8 cellular contexts compared by ENCODE assay signal in genomic region chr12:50637870-50638481, GRCh38.
A peak's percentile ranks its signal among the peaks of the same experiment; 100 is the strongest.
DNase-seq lines count a peak whose midpoint lies in the region; ATAC-seq and TF ChIP-seq lines count a peak whose summit lies in the region.

No MANE protein-coding gene starts in this region.

- no peaks in the 10 kb centered on the region for H3K9me2 ChIP-seq in GM23338 (ENCODE audit: insufficient read depth)

- no peak overlapping the region for H3K27ac ChIP-seq in GM23338 (ENCODE audit: low read depth)
- no peak overlapping the region for H3K27ac ChIP-seq in left lung

- no peak overlapping the region for H3K4me2 ChIP-seq in GM23338

- H3K27me3 ChIP-seq in GM23338 (ENCODE audit: insufficient read depth) (no peaks in the 10 kb centered on the region), left lung (no peaks in the 10 kb centered on the region)

- no peak overlapping the region for H3K27ac Mint-ChIP-seq in GM23338

- intact Hi-C loops in left lung (cut with DNase I) = loop anchor here in 1 of 2 donors (2.0 kb wide), 1 partner anchor 133 kb away; the partner anchor contains the start of gene DIP2B

- H3K9me3 ChIP-seq in left lung = no peaks in the 10 kb centered on the region

- no peaks in the 10 kb centered on the region for H3F3A ChIP-seq in GM23338 (replicated peaks; ENCODE audit: low read depth)

- DNase-seq in CD1c-positive myeloid dendritic cell (ENCODE audit: extremely low spot score) (peak; percentile 68), GM23338 (ENCODE audit: low spot score) (peak; percentile 74), NCI-H82 treated with DMSO at 0.1 percent for 48 hours (lab: John Stamatoyannopoulos, UW; ENCODE audit: unreplicated experiment) (peak; percentile 52), cardiac fibroblast (ENCODE audit: low read depth in 2 of 2) (peak; percentile 74), left lung (no peak), mesenteric fat pad (ENCODE audit: low spot score) (no peak), GM19240 (ENCODE audit: insufficient read length, low spot score) (no peak)

- H3K4me3 Mint-ChIP-seq in GM23338 = no peak overlapping the region

- H3K4me3 ChIP-seq in GM23338 (no peak overlapping the region), cardiac fibroblast (replicated peaks in 1 of 2; ENCODE audit: low read depth in 2 of 2, low read length in 2 of 2) (no peak overlapping the region), left lung (no peak overlapping the region)

- H3K4me1 Mint-ChIP-seq in GM23338 = peaks cover 17% of the 10 kb centered on the region

- H4K20me1 ChIP-seq in GM23338 (replicated peaks; ENCODE audit: insufficient read depth) = no peaks in the 10 kb centered on the region

- peak; percentile 59 to 94 for TF ChIP-seq CTCF in GM23338 (conservative IDR thresholded peaks at IDR 0.05; ENCODE audit: low read depth in 2 of 2)
- peak; percentile 55 for TF ChIP-seq CTCF in cardiac fibroblast (IDR thresholded peaks at IDR 0.05; ENCODE audit: low read depth, low read length)
- peak; percentile 61 to 62 for TF ChIP-seq CTCF in left lung (IDR thresholded peaks at IDR 0.05)

- ATAC-seq in GM23338 (no peak), left lung (peak; percentile 51), HG03342 (IDR thresholded peaks at IDR 0.05; ENCODE audit: unreplicated experiment) (no peak)

- H2AFZ ChIP-seq in GM23338 = no peak overlapping the region

- H3K79me2 ChIP-seq in GM23338 (replicated peaks; ENCODE audit: insufficient read depth) = 0 out of 2 replicates have a peak, but pooled peaks cover 4% of the 10 kb centered on the region

- H3K4me1 ChIP-seq in GM23338 (ENCODE audit: insufficient read depth) = peaks cover 4% of the 10 kb centered on the region; the same call in 1 of the 2 replicates
- H3K4me1 ChIP-seq in left lung = peaks cover 7 to 25% of the 10 kb centered on the region in 2 donors

- H3K36me3 ChIP-seq in GM23338 (ENCODE audit: insufficient read depth) (no peaks in the 10 kb centered on the region), left lung (peaks cover 0 to 20% of the 10 kb centered on the region in 2 donors)

- peaks cover 8% of the 10 kb centered on the region for H3K27me3 Mint-ChIP-seq in GM23338 (ENCODE audit: insufficient read depth, low read depth, poor library complexity)

- H3K36me3 Mint-ChIP-seq in GM23338 (ENCODE audit: low read depth) = peaks cover 9% of the 10 kb centered on the region; the same call in 2 of the 3 replicates

- H3K9me3 Mint-ChIP-seq in GM23338 = no peaks in the 10 kb centered on the region

TF ChIP-seq in GM23338, 12 proteins besides CTCF, POLR2A, EP300 and RAD21:
- TF ChIP-seq EZH2phosphoT487 (IDR thresholded peaks at IDR 0.05; ENCODE audit: unreplicated experiment) (no peak), POLR2AphosphoS5 (IDR thresholded peaks at IDR 0.05; ENCODE audit: low read depth) (no peak), STAT1 (IDR thresholded peaks at IDR 0.05; ENCODE audit: unreplicated experiment) (no peak), EZH2 (IDR thresholded peaks at IDR 0.05; ENCODE audit: low read depth, unreplicated experiment) (no peak), JUNB (IDR thresholded peaks at IDR 0.05; ENCODE audit: unreplicated experiment) (no peak), NANOG (IDR thresholded peaks at IDR 0.05; ENCODE audit: borderline replicate concordance) (no peak), CREB1 (CRISPR knock-in tag; IDR thresholded peaks at IDR 0.05; ENCODE audit: low read depth) (no peak)
- TF ChIP-seq, protein P1, sequence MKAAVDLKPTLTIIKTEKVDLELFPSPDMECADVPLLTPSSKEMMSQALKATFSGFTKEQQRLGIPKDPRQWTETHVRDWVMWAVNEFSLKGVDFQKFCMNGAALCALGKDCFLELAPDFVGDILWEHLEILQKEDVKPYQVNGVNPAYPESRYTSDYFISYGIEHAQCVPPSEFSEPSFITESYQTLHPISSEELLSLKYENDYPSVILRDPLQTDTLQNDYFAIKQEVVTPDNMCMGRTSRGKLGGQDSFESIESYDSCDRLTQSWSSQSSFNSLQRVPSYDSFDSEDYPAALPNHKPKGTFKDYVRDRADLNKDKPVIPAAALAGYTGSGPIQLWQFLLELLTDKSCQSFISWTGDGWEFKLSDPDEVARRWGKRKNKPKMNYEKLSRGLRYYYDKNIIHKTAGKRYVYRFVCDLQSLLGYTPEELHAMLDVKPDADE (IDR thresholded peaks at IDR 0.05) = no peak
TF ChIP-seq in GM23338: peak in this region for 0.

Comparison
In these comparisons a context has a peak if more than half of its experiments do, and no peak if none do; other contexts are left out.
1. DNase-seq: peak in CD1c-positive myeloid dendritic cell (single experiment), GM23338 (single experiment), NCI-H82 treated with DMSO at 0.1 percent for 48 hours (single experiment) and cardiac fibroblast (2 of 2); none in left lung (0 of 2), mesenteric fat pad (single experiment) and GM19240 (single experiment).
2. Peak in every context shown above with its lines, with median percentiles within 50 percentile points of each other: CTCF ChIP-seq.